10 cellular contexts compared by ENCODE assay signal in the genomic region with DNA sequence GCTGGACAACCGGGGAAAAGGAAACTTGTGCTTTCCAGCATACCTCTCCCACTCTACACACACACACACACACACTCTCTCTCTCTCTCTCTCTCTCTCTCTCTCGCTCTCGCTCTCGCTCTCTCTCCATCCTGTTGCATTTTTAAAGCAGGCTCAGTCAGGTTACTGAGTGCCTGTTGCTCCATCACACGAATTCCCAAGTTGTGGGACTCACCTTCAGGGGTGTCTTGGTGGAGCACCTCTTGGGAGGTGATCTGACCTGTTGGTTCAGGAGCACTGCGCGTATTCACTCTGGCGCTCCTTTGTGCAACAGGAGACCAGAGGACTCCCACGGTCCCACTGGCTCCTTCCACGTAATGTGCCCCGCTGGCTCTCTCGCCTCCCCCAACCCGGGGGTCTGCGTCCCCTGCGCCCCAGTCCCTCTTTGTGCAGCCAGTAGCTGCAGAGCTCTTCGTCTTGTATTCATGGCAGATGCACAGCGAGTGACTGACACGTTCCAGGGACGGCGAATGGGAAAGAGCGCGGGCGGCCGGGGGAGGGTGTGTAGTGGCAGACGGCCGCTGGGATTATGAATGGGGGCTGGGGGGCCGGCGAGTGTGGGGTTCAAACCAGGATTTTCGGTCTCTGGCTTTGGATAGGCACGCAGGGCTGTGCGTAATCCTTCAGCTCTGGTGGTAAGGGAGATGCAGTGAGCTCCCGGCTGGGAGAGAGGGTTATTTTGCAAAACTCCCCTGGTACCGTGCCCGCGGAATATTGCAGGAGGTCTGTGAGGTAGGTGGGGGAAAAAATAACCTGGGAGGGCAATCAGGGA. TPM values are rescaled to one million over a fixed set of nuclear protein-coding genes. Genes with fewer than 3 reads are reported as not detected.
DNase-seq lines count a peak whose midpoint lies in the region; ATAC-seq and TF ChIP-seq lines count a peak whose summit lies in the region.
"Had no signal": no experiment of that assay in that cellular context is flagged by ENCODE, and none has a peak within 500 bp of the region (broad histone marks: within the 10 kb centered on the region; RNA-seq: fewer than 3 reads in every experiment).

No MANE protein-coding gene starts in this region.

- H3K27me3 ChIP-seq in Caco-2 (replicated peaks; ENCODE audit: control insufficient read depth, insufficient read depth, low read length): no peaks in the 10 kb centered on the region
- peaks cover 46% of the 10 kb centered on the region for H3K27me3 ChIP-seq in neuron (ENCODE audit: insufficient read depth, low read length)
- H3K27me3 ChIP-seq in SJCRH30: no peaks in the 10 kb centered on the region

- no peak for TF ChIP-seq POLR2A in erythroblast (IDR thresholded peaks at IDR 0.05; ENCODE audit: low read length)

- CTCF ChIA-PET in Caco-2 (lab: Charles Lee): no interaction called here

- no peak overlapping the region for H3K27ac ChIP-seq in SJCRH30
- H3K27ac ChIP-seq: PC-9 had no signal

- TF ChIP-seq CTCF in Caco-2 (IDR thresholded peaks at IDR 0.05; ENCODE audit: insufficient read depth in 1 of 2, low read depth in 1 of 2, low read length in 1 of 2, severe bottlenecking in 1 of 2, unreplicated experiment in 1 of 2): no peak
- TF ChIP-seq CTCF in fibroblast of villous mesenchyme (IDR thresholded peaks at IDR 0.05; ENCODE audit: insufficient read depth, low read depth, low read length): no peak

- peaks cover 16% of the 10 kb centered on the region for H3K9me3 Mint-ChIP-seq in Caco-2 (ENCODE audit: unreplicated experiment)

- no TSS peak for BruUV-seq in Caco-2 (replicated peaks; lab: Mats Ljungman, UMichigan)

- no peaks in the 10 kb centered on the region for H3K4me1 ChIP-seq in Caco-2
- peaks cover 10% of the 10 kb centered on the region for H3K4me1 ChIP-seq in neuron (ENCODE audit: insufficient read depth, low read length)
- no peaks in the 10 kb centered on the region for H3K4me1 ChIP-seq in SJCRH30

- no peaks in the 10 kb centered on the region for H3K36me3 Mint-ChIP-seq in Caco-2 (ENCODE audit: insufficient read depth, unreplicated experiment)

- DNase-seq in Caco-2 (no peak), NCI-H345 treated with DMSO at 0.1 percent for 48 hours (lab: John Stamatoyannopoulos, UW; ENCODE audit: unreplicated experiment) (peak; percentile 10), fibroblast of villous mesenchyme (ENCODE audit: low read depth) (peak; percentile 29), erythroblast (lab: John Stamatoyannopoulos, UW) (no peak), SJCRH30 (no peak), NCI-H1105 treated with DMSO at 0.1 percent for 48 hours (lab: John Stamatoyannopoulos, UW) (no peak)
- DNase-seq: PC-9 had no signal

- H3K4me3 ChIP-seq in Caco-2 (ENCODE audit: low read depth, low read length) (no peak overlapping the region), fibroblast of villous mesenchyme (ENCODE audit: low read depth, low read length) (peak overlapping the region; percentile 42), neuron (ENCODE audit: low read length) (peak overlapping the region; percentile 45), SJCRH30 (no peak overlapping the region)
- H3K4me3 ChIP-seq: PC-9 had no signal

- no peaks in the 10 kb centered on the region for H3K4me1 Mint-ChIP-seq in Caco-2 (ENCODE audit: low read depth, unreplicated experiment)

- H3K27ac Mint-ChIP-seq in Caco-2 (ENCODE audit: unreplicated experiment): no peak overlapping the region
- H3K27ac Mint-ChIP-seq: activated T-helper 2 cell treated with anti-CD3 and anti-CD28 coated beads, Interferon-gamma antibody, Interleukin-2, Interleukin-4, amounts not matched to agents 10 μg/mL and 5 μg/mL and 100 μg/mL, durations not matched to agents 14 hours and 24 hours and 36 hours had no signal

- peak overlapping the region; percentile 98 for H2AFZ ChIP-seq in neuron (ENCODE audit: low read depth, low read length)
- H2AFZ ChIP-seq: PC-9 had no signal

- intact Hi-C loops in Caco-2 (cut with micrococcal nuclease; ENCODE audit: unreplicated experiment): no loop called here

- H3K36me3 ChIP-seq in Caco-2 (ENCODE audit: control insufficient read depth, insufficient read depth, low read length) (no peaks in the 10 kb centered on the region), neuron (ENCODE audit: insufficient read depth, low read length) (no peaks in the 10 kb centered on the region), SJCRH30 (no peaks in the 10 kb centered on the region)

- peaks cover 4% of the 10 kb centered on the region; the same call in 1 of the 2 replicates for H3K9me3 ChIP-seq in Caco-2
- H3K9me3 ChIP-seq in neuron (ENCODE audit: low read length): no peaks in the 10 kb centered on the region
- no peaks in the 10 kb centered on the region for H3K9me3 ChIP-seq in SJCRH30 (replicated peaks)

- POLR2A ChIA-PET in Caco-2 (lab: Charles Lee): no interaction called here

- peak overlapping the region; percentile 53 for H3K4me3 Mint-ChIP-seq in Caco-2 (ENCODE audit: unreplicated experiment)

- no peak for ATAC-seq in GM18517 (IDR thresholded peaks at IDR 0.05; ENCODE audit: unreplicated experiment)

- peaks cover 15% of the 10 kb centered on the region for H3K27me3 Mint-ChIP-seq in Caco-2 (ENCODE audit: insufficient read depth, unreplicated experiment)

RNA-seq across cellular contexts. Expression of a gene that starts 0.6 kb away (rescaled TPM):
- not detected in 2 replicates for total RNA-seq in Caco-2 (2022)
- 51.0 and 52.8 TPM in 2 replicates for total RNA-seq in fibroblast of villous mesenchyme
- 1.5 and 2.6 TPM in 2 replicates for total RNA-seq in SJCRH30 (2014; rRNA removed; shearing (Covaris generic))

Comparison
In these comparisons a context has a peak if more than half of its experiments do, and no peak if none do; other contexts are left out.
1. DNase-seq: peak in NCI-H345 treated with DMSO at 0.1 percent for 48 hours (single experiment) and fibroblast of villous mesenchyme (single experiment); none in Caco-2 (0 of 2), erythroblast (0 of 2), SJCRH30 (0 of 2) and NCI-H1105 treated with DMSO at 0.1 percent for 48 hours (single experiment).
2. H3K4me3 ChIP-seq: peak in fibroblast of villous mesenchyme (single experiment) and neuron (single experiment); none in Caco-2 (single experiment) and SJCRH30 (single experiment).
3. RNA of a gene that starts 0.6 kb away (total RNA-seq): 51.0 to 52.8 TPM in fibroblast of villous mesenchyme; 1.5 to 2.6 TPM in SJCRH30 and not detected in Caco-2; every median in the first group is over 10 times any median in the second.